10 cellular contexts compared by ENCODE assay signal in the genomic region with DNA sequence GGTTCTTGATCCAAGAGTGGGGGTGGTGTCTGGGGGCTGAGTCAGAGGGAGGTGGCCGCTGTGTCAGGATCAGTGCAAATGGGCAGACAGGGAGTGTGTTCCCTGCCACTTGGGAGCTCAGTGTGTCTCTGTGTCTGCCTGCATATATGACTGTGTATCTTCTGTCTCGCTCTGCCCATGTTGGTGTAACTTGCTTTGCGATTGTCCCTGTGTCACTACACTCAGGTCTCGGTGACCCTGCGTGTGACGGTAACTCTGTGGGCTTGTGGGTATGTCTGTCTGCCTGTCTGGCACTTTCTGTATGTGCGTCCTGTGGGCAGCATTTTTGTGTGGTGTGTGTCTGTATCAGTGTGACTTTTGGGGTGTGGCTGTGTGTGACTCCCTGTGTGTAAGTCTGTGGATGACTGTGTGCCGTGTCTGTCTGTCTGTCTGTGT. TPM values are rescaled to one million over a fixed set of nuclear protein-coding genes. Genes with fewer than 3 reads are reported as not detected.
DNase-seq lines count a peak whose midpoint lies in the region; ATAC-seq and TF ChIP-seq lines count a peak whose summit lies in the region.
"Had no signal": no experiment of that assay in that cellular context is flagged by ENCODE, and none has a peak within 500 bp of the region (broad histone marks: within the 10 kb centered on the region; RNA-seq: fewer than 3 reads in every experiment).

No MANE protein-coding gene starts in this region.

- intact Hi-C loops in activated T-helper 2 cell treated with anti-CD3 and anti-CD28 coated beads, Interferon-gamma antibody, Interleukin-2, Interleukin-4, amounts not matched to agents 10 μg/mL and 5 μg/mL and 100 μg/mL, durations not matched to agents 14 hours and 24 hours and 36 hours (cut with micrococcal nuclease) = no loop called here

- TF ChIP-seq EP300 in gastroesophageal sphincter (IDR thresholded peaks at IDR 0.05) = no peak

- peaks cover 0 to 40% (median 9%) of the 10 kb centered on the region in 3 donors for H3K4me1 ChIP-seq in gastroesophageal sphincter

- no peaks in the 10 kb centered on the region for H3K9me3 ChIP-seq in gastroesophageal sphincter
- H3K9me3 ChIP-seq: BLaER1, neutrophil had no signal

- no peak for TF ChIP-seq POLR2A in gastroesophageal sphincter (IDR thresholded peaks at IDR 0.05)

- no peaks in the 10 kb centered on the region for H3K36me3 Mint-ChIP-seq in activated T-helper 2 cell treated with anti-CD3 and anti-CD28 coated beads, Interferon-gamma antibody, Interleukin-2, Interleukin-4, amounts not matched to agents 10 μg/mL and 5 μg/mL and 100 μg/mL, durations not matched to agents 14 hours and 24 hours and 36 hours (ENCODE audit: low read depth)
- H3K36me3 Mint-ChIP-seq: WTC11 had no signal

- peaks cover 94% of the 10 kb centered on the region for H3K27me3 ChIP-seq in gastroesophageal sphincter

- no peak for ATAC-seq in HG03108 (IDR thresholded peaks at IDR 0.05; ENCODE audit: unreplicated experiment)
- no peak for ATAC-seq in gastroesophageal sphincter
- ATAC-seq: WTC11 had no signal

- H3K4me3 ChIP-seq in gastroesophageal sphincter = no peak overlapping the region
- H3K4me3 ChIP-seq: BLaER1 had no signal

- H3K4me1 Mint-ChIP-seq in activated T-helper 2 cell treated with anti-CD3 and anti-CD28 coated beads, Interferon-gamma antibody, Interleukin-2, Interleukin-4, amounts not matched to agents 10 μg/mL and 5 μg/mL and 100 μg/mL, durations not matched to agents 14 hours and 24 hours and 36 hours (ENCODE audit: low read depth) = peaks cover 34% of the 10 kb centered on the region

- H3K27ac Mint-ChIP-seq in activated T-helper 2 cell treated with anti-CD3 and anti-CD28 coated beads, Interferon-gamma antibody, Interleukin-2, Interleukin-4, amounts not matched to agents 10 μg/mL and 5 μg/mL and 100 μg/mL, durations not matched to agents 14 hours and 24 hours and 36 hours = peak overlapping the region; percentile 14
- H3K27ac Mint-ChIP-seq: WTC11 had no signal

- peak overlapping the region; percentile 38 for H3K4me3 Mint-ChIP-seq in activated T-helper 2 cell treated with anti-CD3 and anti-CD28 coated beads, Interferon-gamma antibody, Interleukin-2, Interleukin-4, amounts not matched to agents 10 μg/mL and 5 μg/mL and 100 μg/mL, durations not matched to agents 14 hours and 24 hours and 36 hours (ENCODE audit: low read depth)
- H3K4me3 Mint-ChIP-seq: WTC11 had no signal

- H3K27me3 Mint-ChIP-seq in activated T-helper 2 cell treated with anti-CD3 and anti-CD28 coated beads, Interferon-gamma antibody, Interleukin-2, Interleukin-4, amounts not matched to agents 10 μg/mL and 5 μg/mL and 100 μg/mL, durations not matched to agents 14 hours and 24 hours and 36 hours (ENCODE audit: low read depth) = peaks cover 22% of the 10 kb centered on the region

- no peak overlapping the region for H3K27ac ChIP-seq in gastroesophageal sphincter
- H3K27ac ChIP-seq: neutrophil had no signal

- no peaks in the 10 kb centered on the region for H3K36me3 ChIP-seq in gastroesophageal sphincter
- H3K36me3 ChIP-seq: BLaER1, neutrophil had no signal

- no peak for TF ChIP-seq CTCF in gastroesophageal sphincter (IDR thresholded peaks at IDR 0.05)

- peak; percentile 58 for DNase-seq in activated T-cell treated with anti-CD3 and anti-CD28 coated beads, Interleukin-2, amount 50 U/mL, for 1 hour
- no peak for DNase-seq in activated T-cell treated with anti-CD3 and anti-CD28 coated beads for 4 hours
- DNase-seq in activated T-helper 2 cell treated with anti-CD3 and anti-CD28 coated beads, Interferon-gamma antibody, Interleukin-2, Interleukin-4, amounts not matched to agents 10 μg/mL and 5 μg/mL and 100 μg/mL, durations not matched to agents 14 hours and 24 hours and 36 hours (ENCODE audit: low spot score) = no peak
- peak; percentile 38 for DNase-seq in stimulated activated CD8-positive, alpha-beta memory T cell treated with anti-CD3 and anti-CD28 coated beads, Interleukin-4, amount 100 ng/mL, for 24 hours (ENCODE audit: low read depth)
- DNase-seq: NCI-H1048 had no signal

- no peaks in the 10 kb centered on the region for H3K9me3 Mint-ChIP-seq in activated T-helper 2 cell treated with anti-CD3 and anti-CD28 coated beads, Interferon-gamma antibody, Interleukin-2, Interleukin-4, amounts not matched to agents 10 μg/mL and 5 μg/mL and 100 μg/mL, durations not matched to agents 14 hours and 24 hours and 36 hours
- H3K9me3 Mint-ChIP-seq: WTC11 had no signal

- WGBS in gastroesophageal sphincter (ENCODE audit: low coverage in 1 of 2), 2 donors = 71% methylated on average over 6 of the region's 8 CpGs; no CpG with 5 or more reads in 1 of the 2 donors

RNA-seq across cellular contexts. Expression of a gene that starts 8.2 kb away (rescaled TPM):
- total RNA-seq in activated T-helper 2 cell treated with anti-CD3 and anti-CD28 coated beads, Interferon-gamma antibody, Interleukin-2, Interleukin-4, amounts not matched to agents 10 μg/mL and 5 μg/mL and 100 μg/mL, durations not matched to agents 14 hours and 24 hours and 36 hours = 2.1 and 2.3 TPM in 2 replicates
- total RNA-seq in gastroesophageal sphincter = not detected

RNA-seq across cellular contexts. Expression of a gene that starts 22.7 kb away (rescaled TPM):
- total RNA-seq in activated T-helper 2 cell treated with anti-CD3 and anti-CD28 coated beads, Interferon-gamma antibody, Interleukin-2, Interleukin-4, amounts not matched to agents 10 μg/mL and 5 μg/mL and 100 μg/mL, durations not matched to agents 14 hours and 24 hours and 36 hours = 54.0 and 57.6 TPM in 2 replicates
- 100 to 1,000 TPM; 150 to 215 (median 201) TPM for total RNA-seq in gastroesophageal sphincter

RNA-seq across cellular contexts. Expression of a gene that starts 53.4 kb away (rescaled TPM):
- 340 and 353 TPM in 2 replicates for total RNA-seq in activated T-helper 2 cell treated with anti-CD3 and anti-CD28 coated beads, Interferon-gamma antibody, Interleukin-2, Interleukin-4, amounts not matched to agents 10 μg/mL and 5 μg/mL and 100 μg/mL, durations not matched to agents 14 hours and 24 hours and 36 hours
- 10 to 100 TPM; 40.4 to 58.3 (median 51.4) TPM for total RNA-seq in gastroesophageal sphincter

RNA-seq across cellular contexts. Expression of a gene that starts 57.6 kb away (rescaled TPM):
- total RNA-seq in activated T-helper 2 cell treated with anti-CD3 and anti-CD28 coated beads, Interferon-gamma antibody, Interleukin-2, Interleukin-4, amounts not matched to agents 10 μg/mL and 5 μg/mL and 100 μg/mL, durations not matched to agents 14 hours and 24 hours and 36 hours = 0.97 and 1.7 TPM in 2 replicates
- 1 to 10 TPM in 2 of 4 donors, under 1 TPM in 1, not detected in 1; 0.81 to 2.6 (median 1.1) TPM for total RNA-seq in gastroesophageal sphincter

RNA-seq across cellular contexts. Expression of a gene that starts 59.4 kb away (rescaled TPM):
- total RNA-seq in activated T-helper 2 cell treated with anti-CD3 and anti-CD28 coated beads, Interferon-gamma antibody, Interleukin-2, Interleukin-4, amounts not matched to agents 10 μg/mL and 5 μg/mL and 100 μg/mL, durations not matched to agents 14 hours and 24 hours and 36 hours = 0.67 and 0.84 TPM in 2 replicates
- under 1 TPM in 2 of 4 donors, not detected in 2; 0.40 to 0.99 TPM for total RNA-seq in gastroesophageal sphincter

Comparison
In these comparisons a context has a peak if more than half of its experiments do, and no peak if none do; other contexts are left out.
1. DNase-seq: peak in activated T-cell treated with anti-CD3 and anti-CD28 coated beads, Interleukin-2, amount 50 U/mL, for 1 hour (single experiment) and stimulated activated CD8-positive, alpha-beta memory T cell treated with anti-CD3 and anti-CD28 coated beads, Interleukin-4, amount 100 ng/mL, for 24 hours (single experiment); none in activated T-cell treated with anti-CD3 and anti-CD28 coated beads for 4 hours (single experiment) and activated T-helper 2 cell treated with anti-CD3 and anti-CD28 coated beads, Interferon-gamma antibody, Interleukin-2, Interleukin-4, amounts not matched to agents 10 μg/mL and 5 μg/mL and 100 μg/mL, durations not matched to agents 14 hours and 24 hours and 36 hours (single experiment).